Comparison of ENCODE assay signal across 8 cellular contexts in genomic region chr10:102225646-102226541, GRCh38. TPM values are rescaled to one million over a fixed set of nuclear protein-coding genes. Genes with fewer than 3 reads are reported as not detected.
DNase-seq lines count a peak whose midpoint lies in the region; ATAC-seq and TF ChIP-seq lines count a peak whose summit lies in the region.

Gene ELOVL3, plus strand, starts transcription at chr10:102226299. Its CDS starts 250 bp downstream, at chr10:102226549.

- peak; percentile 92 for ATAC-seq in HG02759 (IDR thresholded peaks at IDR 0.05; ENCODE audit: unreplicated experiment)
- ATAC-seq in activated CD4-positive, CD25-positive, alpha-beta regulatory T cell treated with anti-CD3 and anti-CD28 coated beads, Interleukin-2, amount 50 U/mL, for 24 hours: peak; percentile 90 to 95
- peak; percentile 89 for ATAC-seq in central memory CD8-positive, alpha-beta T cell (replicated peaks; ENCODE audit: extremely low read depth, poor library complexity, severe bottlenecking)

- peak within 1 kb of the TSS in 7 of 8 donors; percentile 22 to 67 (median 40) for H3K4me3 ChIP-seq in spleen

- H3K27me3 Mint-ChIP-seq in central memory CD8-positive, alpha-beta T cell: peaks cover 31% of the 10 kb centered on the region

- peaks cover 11% of the 10 kb centered on the region for H3K4me1 Mint-ChIP-seq in central memory CD8-positive, alpha-beta T cell

- no peaks in the 10 kb centered on the region for H3K9me3 Mint-ChIP-seq in central memory CD8-positive, alpha-beta T cell

- WGBS in spleen, 5 donors: 4 to 6% (median 5%) methylated on average over 41 to 47 of the region's 47 CpGs

- peaks cover 19 to 46% (median 35%) of the 10 kb centered on the region in 6 donors for H3K4me1 ChIP-seq in spleen

- H3K4me3 Mint-ChIP-seq in central memory CD8-positive, alpha-beta T cell: peak within 1 kb of the TSS; percentile 61

- no peak within 1 kb of the TSS for H3K27ac Mint-ChIP-seq in central memory CD8-positive, alpha-beta T cell (ENCODE audit: low read depth)

- TF ChIP-seq CTCF in GM10266 (IDR thresholded peaks at IDR 0.05; ENCODE audit: control insufficient read depth, insufficient read depth, low read depth, missing control alignments): no peak
- TF ChIP-seq CTCF in spleen (IDR thresholded peaks at IDR 0.05 in 8 of 11, conservative IDR thresholded peaks at IDR 0.05 in 3 of 11): peak in 4 of 11 experiments; percentile 10 to 53 (median 23)

- H3K9me3 ChIP-seq in spleen: no peaks in the 10 kb centered on the region

- H3K27me3 ChIP-seq in spleen (replicated peaks in 1 of 7): peaks cover 0 to 57% (median 17%) of the 10 kb centered on the region in 7 donors

- H3K36me3 ChIP-seq in spleen: no peaks in the 10 kb centered on the region

- intact Hi-C loops in spleen (cut with DNase I; ENCODE audit: low total_unique reads): loop anchor here (5.0 kb wide), 1 partner anchor 126 kb away; no protein-coding TSS in a partner anchor

- DNase-seq in GM10266 (ENCODE audit: extremely low spot score) (peak; percentile 94), NCI-H187 (lab: John Stamatoyannopoulos, UW) (peak; percentile 7 to 25), islet precursor cell (peak; percentile 97), spleen (peak; percentile 94), SKM-1 treated with dmso at 0.1 percent for 144 hours (lab: John Stamatoyannopoulos, UW; ENCODE audit: unreplicated experiment) (no peak)
- DNase-seq in central memory CD8-positive, alpha-beta T cell (ENCODE audit: low spot score in 2 of 2): peak; percentile 70 to 75

- no peak for TF ChIP-seq POLR2A in spleen (IDR thresholded peaks at IDR 0.05)

- peak within 1 kb of the TSS; percentile 11 to 80 (median 76) for H3K27ac ChIP-seq in spleen

- no peaks in the 10 kb centered on the region for H3K36me3 Mint-ChIP-seq in central memory CD8-positive, alpha-beta T cell (ENCODE audit: insufficient read depth)

RNA-seq across cellular contexts. Expression of gene ELOVL3, which starts in this region (rescaled TPM):
- total RNA-seq in spleen: 1 to 10 TPM in 1 of 7 donors, under 1 TPM in 4, not detected in 2; 0.26 to 2.0 (median 0.64) TPM
- polyA plus RNA-seq in spleen: 1 to 10 TPM in 2 of 3 donors, under 1 TPM in 1; 0.08 to 1.1 (median 1.1) TPM
